ENCODE assay signal across 18 cellular contexts in the genomic region with DNA sequence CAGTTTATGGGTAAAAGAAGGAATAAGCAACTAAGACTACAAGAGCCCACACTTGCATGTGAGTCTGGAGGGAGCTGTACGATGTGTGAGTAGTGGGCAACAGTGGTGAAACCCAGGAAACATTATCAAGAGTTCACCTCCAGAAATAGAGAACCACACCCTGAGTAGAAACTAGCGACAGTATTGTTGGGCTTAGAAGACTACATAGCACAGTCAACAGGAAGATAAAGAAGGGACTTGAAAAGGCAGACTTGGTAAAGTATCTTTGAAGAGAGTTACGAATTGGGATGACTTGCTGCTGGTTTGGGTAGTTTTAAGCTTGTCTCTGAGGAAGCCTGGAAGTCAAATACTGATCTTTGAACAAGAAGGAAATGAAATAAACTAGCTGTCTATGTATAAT.
"Had no signal": no experiment of that assay in that cellular context is flagged by ENCODE, and none has a peak within 500 bp of the region (broad histone marks: within the 10 kb centered on the region; RNA-seq: fewer than 3 reads in every experiment).

No MANE protein-coding gene starts in this region.

- H3K27me3 Mint-ChIP-seq: activated CD4-positive, alpha-beta T cell treated with anti-CD3 and anti-CD28 coated beads for 36 hours; effector memory CD8-positive, alpha-beta T cell had no signal

- H3K36me3 ChIP-seq: esophagus squamous epithelium, left ventricle myocardium inferior, suprapubic skin, transverse colon had no signal

- H3K27ac Mint-ChIP-seq: activated CD4-positive, alpha-beta T cell treated with anti-CD3 and anti-CD28 coated beads for 36 hours; effector memory CD8-positive, alpha-beta T cell; immature natural killer cell; WTC11 had no signal

- H3K4me3 Mint-ChIP-seq: activated CD4-positive, alpha-beta T cell treated with anti-CD3 and anti-CD28 coated beads for 36 hours; effector memory CD8-positive, alpha-beta T cell; immature natural killer cell; neural crest cell; WTC11 had no signal

- H3K9me3 ChIP-seq: esophagus squamous epithelium, suprapubic skin, transverse colon had no signal

- H3K4me3 ChIP-seq: esophagus squamous epithelium, left ventricle myocardium inferior, suprapubic skin, transverse colon had no signal

- H3K4me1 Mint-ChIP-seq: neural crest cell, WTC11 had no signal

- DNase-seq: activated CD4-positive, alpha-beta T cell treated with anti-CD3 and anti-CD28 coated beads for 36 hours; activated CD8-positive, alpha-beta memory T cell treated with anti-CD3 and anti-CD28 coated beads for 24 hours; activated CD8-positive, alpha-beta memory T cell treated with anti-CD3 and anti-CD28 coated beads, Interleukin-2, amount 50 U/mL, for 48 hours; amygdala; effector memory CD8-positive, alpha-beta T cell; esophagus squamous epithelium; immature natural killer cell; kidney glomerular epithelial cell; left ventricle myocardium inferior; mammary epithelial cell; midbrain; stimulated activated CD4-positive, alpha-beta T cell treated with anti-CD3 and anti-CD28 coated beads, Interleukin-12 subunit alpha, Interleukin-12 subunit beta, amount 100 ng/mL, for 4 hours; stimulated activated CD4-positive, alpha-beta T cell treated with anti-CD3 and anti-CD28 coated beads, Interleukin-1b, Interleukin-23, amount 100 ng/mL, for 48 hours; stimulated activated naive CD4-positive, alpha-beta T cell treated with Interleukin-2 at 50 U/mL for 16 hours; transverse colon had no signal

- H3K36me3 Mint-ChIP-seq: immature natural killer cell had no signal

- H3K27me3 ChIP-seq: esophagus squamous epithelium, suprapubic skin, transverse colon had no signal

- H3K4me1 ChIP-seq: esophagus squamous epithelium, left ventricle myocardium inferior, suprapubic skin, transverse colon had no signal

- H3K27ac ChIP-seq: esophagus squamous epithelium, left ventricle myocardium inferior, suprapubic skin, transverse colon had no signal
